ENCODE assay signal across 18 cellular contexts in genomic region chr10:59340279-59340678, GRCh38. TPM values are rescaled to one million over a fixed set of nuclear protein-coding genes. Genes with fewer than 3 reads are reported as not detected.
"Had no signal": no experiment of that assay in that cellular context is flagged by ENCODE, and none has a peak within 500 bp of the region (broad histone marks: within the 10 kb centered on the region; RNA-seq: fewer than 3 reads in every experiment).

No MANE protein-coding gene starts in this region.

- H3K36me3 ChIP-seq: pancreas, thyroid gland had no signal

- H3K9me3 Mint-ChIP-seq: stimulated activated memory B cell treated with anti-CD40 and anti-IgM and Interleukin-4, amounts not matched to agents 10 μg/mL and 1 μg/mL and 100 μg/mL, for 72 hours; T-helper 1 cell treated with Interleukin-12 subunit alpha and Interleukin-12 subunit beta and Interleukin-4 antibody, amounts not matched to agents 30 μg/mL and 1 μg/mL, for 36 hours had no signal

- DNase-seq: activated gamma-delta T cell treated with Interleukin-2 at 50 U/mL for 16 hours; activated T-cell treated with anti-CD3 and anti-CD28 coated beads, Interleukin-2, amount 50 U/mL, for 1 hour; dermis blood vessel endothelial cell; effector memory CD4-positive, alpha-beta T cell; foreskin melanocyte; hippocampal formation; pancreas; stimulated activated CD4-positive, alpha-beta T cell treated with anti-CD3 and anti-CD28 coated beads, Interleukin-15, amount 100 ng/mL, for 24 hours; T1000; thyroid gland had no signal

- H3K27ac Mint-ChIP-seq: activated naive CD4-positive, alpha-beta T cell treated with anti-CD3 and anti-CD28 coated beads, Interleukin-2, amount 50 U/mL, for 72 hours; memory B cell; natural killer cell treated with Interleukin-12 subunit alpha and Interleukin-12 subunit beta and Interleukin-15 and Interleukin-18, amount 100 ng/mL, for 72 hours; stimulated activated memory B cell treated with anti-CD40 and anti-IgM and Interleukin-4, amounts not matched to agents 10 μg/mL and 1 μg/mL and 100 μg/mL, for 72 hours; T-helper 1 cell treated with Interleukin-12 subunit alpha and Interleukin-12 subunit beta and Interleukin-4 antibody, amounts not matched to agents 30 μg/mL and 1 μg/mL, for 36 hours; WTC11 had no signal

- H3K9me3 ChIP-seq: pancreas, thyroid gland had no signal

- H3K4me1 Mint-ChIP-seq: memory B cell; stimulated activated memory B cell treated with anti-CD40 and anti-IgM and Interleukin-4, amounts not matched to agents 10 μg/mL and 1 μg/mL and 100 μg/mL, for 72 hours had no signal

- ATAC-seq: activated naive CD4-positive, alpha-beta T cell treated with anti-CD3 and anti-CD28 coated beads, Interleukin-2, amount 50 U/mL, for 72 hours; natural killer cell treated with Interleukin-12 subunit alpha and Interleukin-12 subunit beta and Interleukin-15 and Interleukin-18, amount 100 ng/mL, for 72 hours; pancreas; sciatic nerve; stimulated activated memory B cell treated with anti-CD40 and anti-IgM and Interleukin-4, amounts not matched to agents 10 μg/mL and 1 μg/mL and 100 μg/mL, for 72 hours; WTC11 had no signal

- H3K4me3 ChIP-seq: pancreas, smooth muscle cell, thyroid gland had no signal

- H3K27me3 ChIP-seq: pancreas, thyroid gland had no signal

- H3K27ac ChIP-seq: pancreas had no signal

- H3K4me3 Mint-ChIP-seq: memory B cell; natural killer cell treated with Interleukin-12 subunit alpha and Interleukin-12 subunit beta and Interleukin-15 and Interleukin-18, amount 100 ng/mL, for 72 hours; stimulated activated memory B cell treated with anti-CD40 and anti-IgM and Interleukin-4, amounts not matched to agents 10 μg/mL and 1 μg/mL and 100 μg/mL, for 72 hours; T-helper 1 cell treated with Interleukin-12 subunit alpha and Interleukin-12 subunit beta and Interleukin-4 antibody, amounts not matched to agents 30 μg/mL and 1 μg/mL, for 36 hours; WTC11 had no signal

- H3K36me3 Mint-ChIP-seq: activated naive CD4-positive, alpha-beta T cell treated with anti-CD3 and anti-CD28 coated beads, Interleukin-2, amount 50 U/mL, for 72 hours; memory B cell; natural killer cell treated with Interleukin-12 subunit alpha and Interleukin-12 subunit beta and Interleukin-15 and Interleukin-18, amount 100 ng/mL, for 72 hours; stimulated activated memory B cell treated with anti-CD40 and anti-IgM and Interleukin-4, amounts not matched to agents 10 μg/mL and 1 μg/mL and 100 μg/mL, for 72 hours had no signal

- H3K27me3 Mint-ChIP-seq: memory B cell; natural killer cell treated with Interleukin-12 subunit alpha and Interleukin-12 subunit beta and Interleukin-15 and Interleukin-18, amount 100 ng/mL, for 72 hours; stimulated activated memory B cell treated with anti-CD40 and anti-IgM and Interleukin-4, amounts not matched to agents 10 μg/mL and 1 μg/mL and 100 μg/mL, for 72 hours had no signal

RNA-seq across cellular contexts. Expression of gene FAM13C, which starts 22.1 kb away (rescaled TPM):
- total RNA-seq: natural killer cell treated with Interleukin-12 subunit alpha and Interleukin-12 subunit beta and Interleukin-15 and Interleukin-18, amount 100 ng/mL, for 72 hours; smooth muscle cell had no signal
- polyA plus RNA-seq: smooth muscle cell had no signal
